1 cellular context compared by ENCODE assay signal in the genomic region with DNA sequence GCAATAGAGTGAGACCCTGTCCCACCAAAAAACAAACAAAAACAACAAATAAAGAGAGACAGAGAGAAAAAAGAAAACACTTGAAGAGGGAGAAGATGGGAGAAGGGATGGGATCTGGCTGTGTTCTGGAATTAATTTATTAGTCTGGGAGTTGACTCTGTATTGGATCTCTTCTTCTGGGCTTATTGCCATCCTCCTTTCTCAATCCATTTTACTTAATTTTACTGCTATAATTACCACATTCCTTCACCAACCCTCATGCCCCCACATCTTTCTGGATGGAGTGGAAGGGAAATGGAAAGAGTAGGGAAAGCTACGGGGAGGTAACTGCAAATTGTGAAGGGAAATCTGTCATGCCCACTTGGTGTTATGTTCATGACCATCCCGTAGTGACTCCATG.
TF ChIP-seq lines count a peak whose summit lies in the region.

No MANE protein-coding gene starts in this region.

TF ChIP-seq in IMR-90, 13 proteins besides CTCF, POLR2A, EP300 and RAD21 (continued from another document):
- TF ChIP-seq MAFK (IDR thresholded peaks at IDR 0.05; ENCODE audit: low read depth, low read length) (no peak), MAZ (IDR thresholded peaks at IDR 0.05; ENCODE audit: borderline replicate concordance, low read depth, low read length) (no peak)
